Comparison of ENCODE assay signal across 13 cellular contexts in genomic region chr2:26555246-26556133, GRCh38.
DNase-seq lines count a peak whose midpoint lies in the region; ATAC-seq and TF ChIP-seq lines count a peak whose summit lies in the region.
"Had no signal": no experiment of that assay in that cellular context is flagged by ENCODE, and none has a peak within 500 bp of the region (broad histone marks: within the 10 kb centered on the region; RNA-seq: fewer than 3 reads in every experiment).

No MANE protein-coding gene starts in this region.

- no peak overlapping the region for H3K27ac ChIP-seq in gastrocnemius medialis
- H3K27ac ChIP-seq: neutrophil had no signal

- DNase-seq in NCI-H82 (lab: John Stamatoyannopoulos, UW) (peak; percentile 51), NCI-H82 treated with DMSO at 0.1 percent for 48 hours (lab: John Stamatoyannopoulos, UW; ENCODE audit: unreplicated experiment) (no peak), HFF-Myc (ENCODE audit: extremely low read depth, low read depth) (no peak), SW 1271 (lab: John Stamatoyannopoulos, UW) (peak; percentile 21 to 23), mucosa of descending colon (no peak), HPDE6-E6E7 (ENCODE audit: extremely low spot score) (no peak), gastrocnemius medialis (no peak)
- DNase-seq: activated CD4-positive, CD25-positive, alpha-beta regulatory T cell; NCI-H1105 treated with DMSO at 0.1 percent for 48 hours; OCI-M1; stimulated activated naive CD4-positive, alpha-beta T cell had no signal

- H3K4me1 ChIP-seq in mucosa of descending colon (ENCODE audit: low read depth), result no peaks in the 10 kb centered on the region
- no peaks in the 10 kb centered on the region for H3K4me1 ChIP-seq in gastrocnemius medialis

- intact Hi-C loops in mucosa of descending colon (cut with DNase I, micrococcal nuclease) (no loop called here), gastrocnemius medialis (cut with DNase I; ENCODE audit: low total_unique reads) (no loop called here)

- TF ChIP-seq CTCF in HFF-Myc (IDR thresholded peaks at IDR 0.05; ENCODE audit: low read depth, low read length, missing control alignments) (peak; percentile 13), mucosa of descending colon (IDR thresholded peaks at IDR 0.05) (no peak), gastrocnemius medialis (IDR thresholded peaks at IDR 0.05 in 4 of 5, conservative IDR thresholded peaks at IDR 0.05 in 1 of 5) (no peak)

- in situ Hi-C loops in gastrocnemius medialis (cut with MboI; ENCODE audit: low sequenced_read_pairs in 4 of 4), result no loop called here

- H3K9me3 ChIP-seq in mucosa of descending colon (no peaks in the 10 kb centered on the region), gastrocnemius medialis (no peaks in the 10 kb centered on the region)
- H3K9me3 ChIP-seq: neutrophil had no signal

- H3K27me3 ChIP-seq in gastrocnemius medialis, result peaks cover 0 to 7% (median 0%) of the 10 kb centered on the region in 3 donors

- H3K36me3 ChIP-seq in mucosa of descending colon (ENCODE audit: low read depth), result no peaks in the 10 kb centered on the region
- H3K36me3 ChIP-seq in gastrocnemius medialis, result no peaks in the 10 kb centered on the region
- H3K36me3 ChIP-seq: neutrophil had no signal

- ATAC-seq in mucosa of descending colon (peak; percentile 69), GM21390 (IDR thresholded peaks at IDR 0.05; ENCODE audit: unreplicated experiment) (no peak), gastrocnemius medialis (no peak)

- TF ChIP-seq POLR2A in gastrocnemius medialis (IDR thresholded peaks at IDR 0.05), result no peak

- H3K4me3 ChIP-seq in HFF-Myc (replicated peaks; ENCODE audit: low read depth, low read length) (no peak overlapping the region), mucosa of descending colon (no peak overlapping the region), gastrocnemius medialis (no peak overlapping the region)

Comparison
In these comparisons a context has a peak if more than half of its experiments do, and no peak if none do; other contexts are left out.
1. DNase-seq: peak in NCI-H82 (single experiment) and SW 1271 (2 of 2); none in NCI-H82 treated with DMSO at 0.1 percent for 48 hours (single experiment), HFF-Myc (single experiment), mucosa of descending colon (0 of 3), HPDE6-E6E7 (single experiment) and gastrocnemius medialis (0 of 2).